Comparison of ENCODE assay signal across 8 cellular contexts in genomic region chr12:54005853-54006699, GRCh38. TPM values are rescaled to one million over a fixed set of nuclear protein-coding genes. Genes with fewer than 3 reads are reported as not detected.
DNase-seq lines count a peak whose midpoint lies in the region; ATAC-seq and TF ChIP-seq lines count a peak whose summit lies in the region.

No MANE protein-coding gene starts in this region.

- 21 to 33% (median 25%) methylated on average over 36 to 48 of the region's 48 CpGs for WGBS in adrenal gland, 4 donors

- POLR2A ChIA-PET in CD4-positive, alpha-beta memory T cell (lab: Charles Lee; ENCODE audit: partially characterized antibody) = interaction anchor here (1.0 to 4.2 kb wide), 5 partner anchors 10 to 210 kb away, joined by 3 to 19 read pairs (median 5); no protein-coding TSS in a partner anchor
- POLR2A ChIA-PET in T-cell (lab: Charles Lee) = interaction anchor here in 1 of 2 donors (0.6 kb wide), 1 partner anchor 274 kb away, joined by 3 read pairs; the partner anchor contains the start of gene CBX5

- H3K36me3 ChIP-seq in CD4-positive, alpha-beta memory T cell (ENCODE audit: insufficient read depth, low read length) = no peaks in the 10 kb centered on the region
- H3K36me3 ChIP-seq in adrenal gland (replicated peaks in 1 of 2) = no peaks in the 10 kb centered on the region
- no peaks in the 10 kb centered on the region for H3K36me3 ChIP-seq in left ventricle myocardium inferior
- no peaks in the 10 kb centered on the region for H3K36me3 ChIP-seq in vagina

- H3K4me3 ChIP-seq in CD4-positive, alpha-beta memory T cell (ENCODE audit: low read length in 2 of 2) = peak overlapping the region in 1 of 2 donors; percentile 44
- peak overlapping the region in 1 of 4 donors; percentile 20 for H3K4me3 ChIP-seq in adrenal gland
- peak overlapping the region; percentile 52 for H3K4me3 ChIP-seq in left ventricle myocardium inferior
- H3K4me3 ChIP-seq in retinal pigment epithelial cell (ENCODE audit: low read length) = no peak overlapping the region
- peak overlapping the region; percentile 27 to 37 for H3K4me3 ChIP-seq in vagina

- H3K27me3 ChIP-seq in CD4-positive, alpha-beta memory T cell (ENCODE audit: insufficient read depth, low read length) = peaks cover 84% of the 10 kb centered on the region
- H3K27me3 ChIP-seq in adrenal gland = peaks cover 3% of the 10 kb centered on the region
- peaks cover 98% of the 10 kb centered on the region for H3K27me3 ChIP-seq in left ventricle myocardium inferior (ENCODE audit: low read depth)
- peaks cover 19% of the 10 kb centered on the region for H3K27me3 ChIP-seq in vagina

- TF ChIP-seq CTCF in adrenal gland (IDR thresholded peaks at IDR 0.05) = peak; percentile 86 to 97 (median 96)
- peak; percentile 92 for TF ChIP-seq CTCF in left ventricle myocardium inferior (IDR thresholded peaks at IDR 0.05; ENCODE audit: borderline replicate concordance)
- peak; percentile 84 for TF ChIP-seq CTCF in retinal pigment epithelial cell (conservative IDR thresholded peaks at IDR 0.05; ENCODE audit: low read depth, low read length)
- peak; percentile 85 to 95 (median 95) for TF ChIP-seq CTCF in vagina (IDR thresholded peaks at IDR 0.05)

- H3K9me3 ChIP-seq in CD4-positive, alpha-beta memory T cell (ENCODE audit: control insufficient read depth in 1 of 2, low read length in 2 of 2) = no peaks in the 10 kb centered on the region
- H3K9me3 ChIP-seq in adrenal gland (replicated peaks in 1 of 3) = no peaks in the 10 kb centered on the region
- no peaks in the 10 kb centered on the region for H3K9me3 ChIP-seq in left ventricle myocardium inferior (replicated peaks)
- no peaks in the 10 kb centered on the region for H3K9me3 ChIP-seq in vagina

- peaks cover 70 to 85% of the 10 kb centered on the region in 2 donors for H3K27me3 Mint-ChIP-seq in CD4-positive, alpha-beta memory T cell
- H3K27me3 Mint-ChIP-seq in T-cell = peaks cover 79 to 93% of the 10 kb centered on the region in 2 donors

- DNase-seq in CD4-positive, alpha-beta memory T cell = peak; percentile 76 to 87 (median 80)
- DNase-seq in LoVo (ENCODE audit: low spot score) (peak; percentile 87), T-cell (peak; percentile 42 to 85 (median 77)), adrenal gland (peak; percentile 72 to 96 (median 88)), left ventricle myocardium inferior (peak; percentile 87), retinal pigment epithelial cell (ENCODE audit: low read depth) (no peak), vagina (ENCODE audit: extremely low spot score in 2 of 2) (no peak)

- CTCF ChIA-PET in CD4-positive, alpha-beta memory T cell (lab: Charles Lee; ENCODE audit: partially characterized antibody) = interaction anchor here (0.6 to 6.9 kb wide), 13 partner anchors 11 to 347 kb away, joined by 3 to 109 read pairs (median 5); partner anchors contain the start of genes HOXC5 and SMUG1
- CTCF ChIA-PET in T-cell (lab: Charles Lee) = interaction anchor here (0.5 to 4.4 kb wide), 20 partner anchors 26 to 602 kb away, joined by 3 to 41 read pairs (median 3); no protein-coding TSS in a partner anchor

- no peak for TF ChIP-seq POLR2A in adrenal gland (IDR thresholded peaks at IDR 0.05)
- TF ChIP-seq POLR2A in vagina (IDR thresholded peaks at IDR 0.05) = no peak

- peaks cover 10 to 42% (median 26%) of the 10 kb centered on the region in 4 donors for H3K4me1 Mint-ChIP-seq in CD4-positive, alpha-beta memory T cell
- H3K4me1 Mint-ChIP-seq in T-cell = peaks cover 24 to 33% (median 31%) of the 10 kb centered on the region in 3 donors

- H3K9me3 Mint-ChIP-seq in CD4-positive, alpha-beta memory T cell = peaks cover 0 to 2% (median 0%) of the 10 kb centered on the region in 8 donors
- H3K9me3 Mint-ChIP-seq in T-cell = no peaks in the 10 kb centered on the region

- H3K4me3 Mint-ChIP-seq in CD4-positive, alpha-beta memory T cell = peak overlapping the region; percentile 64 to 92 (median 79)
- H3K4me3 Mint-ChIP-seq in T-cell = peak overlapping the region; percentile 68 to 89 (median 71)

- no peaks in the 10 kb centered on the region for H3K36me3 Mint-ChIP-seq in CD4-positive, alpha-beta memory T cell
- no peaks in the 10 kb centered on the region for H3K36me3 Mint-ChIP-seq in T-cell

- H3K27ac ChIP-seq in CD4-positive, alpha-beta memory T cell (ENCODE audit: low read depth, low read length) = no peak overlapping the region
- peak overlapping the region in 3 of 5 donors; percentile 59 to 87 (median 75) for H3K27ac ChIP-seq in adrenal gland
- no peak overlapping the region for H3K27ac ChIP-seq in left ventricle myocardium inferior (replicated peaks)
- no peak overlapping the region for H3K27ac ChIP-seq in vagina

- intact Hi-C loops in CD4-positive, alpha-beta memory T cell (cut with micrococcal nuclease) = loop anchor here (1.0 to 5.0 kb wide), 6 partner anchors 21 to 371 kb away; no protein-coding TSS in a partner anchor
- intact Hi-C loops in adrenal gland (cut with DNase I) = loop anchor here (2.0 to 5.0 kb wide), 2 partner anchors 191 to 195 kb away; no protein-coding TSS in a partner anchor
- intact Hi-C loops in left ventricle myocardium inferior (cut with micrococcal nuclease) = loop anchor here (5.0 kb wide), 1 partner anchor 186 kb away; no protein-coding TSS in a partner anchor
- intact Hi-C loops in vagina (cut with DNase I) = loop anchor here (2.0 to 5.0 kb wide), 2 partner anchors 185 to 201 kb away; no protein-coding TSS in a partner anchor

- peak overlapping the region in 5 of 7 donors; percentile 5 to 58 (median 18) for H3K27ac Mint-ChIP-seq in CD4-positive, alpha-beta memory T cell
- H3K27ac Mint-ChIP-seq in T-cell = peak overlapping the region in 1 of 2 donors; percentile 43

- peak; percentile 63 for ATAC-seq in GM19463 (IDR thresholded peaks at IDR 0.05; ENCODE audit: unreplicated experiment)
- ATAC-seq in T-cell (replicated peaks in 1 of 4) = peak; percentile 74 to 82 (median 78)

- peaks cover 19% of the 10 kb centered on the region for H3K4me1 ChIP-seq in CD4-positive, alpha-beta memory T cell (ENCODE audit: insufficient read depth, low read length)
- H3K4me1 ChIP-seq in adrenal gland (replicated peaks in 1 of 2) (peaks cover 3 to 8% of the 10 kb centered on the region in 2 donors), left ventricle myocardium inferior (peaks cover 15% of the 10 kb centered on the region), vagina (peaks cover 16% of the 10 kb centered on the region)

RNA-seq across cellular contexts. Expression of gene HOXC8, which starts 2.7 kb away (rescaled TPM):
- total RNA-seq in CD4-positive, alpha-beta memory T cell = not detected
- polyA plus RNA-seq in CD4-positive, alpha-beta memory T cell = not detected
- total RNA-seq in T-cell = not detected
- 1 to 10 TPM; 1.8 to 8.3 (median 4.4) TPM for total RNA-seq in adrenal gland
- polyA plus RNA-seq in adrenal gland = 1 to 10 TPM; 3.3 to 7.4 (median 3.4) TPM
- not detected for total RNA-seq in left ventricle myocardium inferior
- not detected for total RNA-seq in vagina

RNA-seq across cellular contexts. Expression of gene HOXC9, which starts 6.1 kb away (rescaled TPM):
- not detected for total RNA-seq in CD4-positive, alpha-beta memory T cell
- polyA plus RNA-seq in CD4-positive, alpha-beta memory T cell = not detected
- not detected for total RNA-seq in T-cell
- total RNA-seq in adrenal gland = 1 to 10 TPM in 7 of 8 donors, not detected in 1; 1.2 to 5.6 (median 2.7) TPM
- 10 to 100 TPM in 1 of 3 donors, 1 to 10 TPM in 2; 5.6 to 12.1 (median 7.3) TPM for polyA plus RNA-seq in adrenal gland
- not detected for total RNA-seq in left ventricle myocardium inferior
- not detected for total RNA-seq in vagina

RNA-seq across cellular contexts. Expression of gene HOXC10, which starts 21.1 kb away (rescaled TPM):
- not detected for total RNA-seq in CD4-positive, alpha-beta memory T cell
- not detected for polyA plus RNA-seq in CD4-positive, alpha-beta memory T cell
- total RNA-seq in T-cell (under 1 TPM in 1 of 5 donors, not detected in 4; 0.30 TPM), adrenal gland (1 to 10 TPM in 4 of 8 donors, under 1 TPM in 2, not detected in 2; 0.68 to 4.5 (median 2.3) TPM), left ventricle myocardium inferior (not detected), vagina (not detected)
- polyA plus RNA-seq in adrenal gland = 1 to 10 TPM in 1 of 3 donors, under 1 TPM in 2; 0.34 to 1.5 (median 0.72) TPM

RNA-seq across cellular contexts. Expression of gene HOXC6, which starts 22.2 kb away (rescaled TPM):
- not detected for total RNA-seq in CD4-positive, alpha-beta memory T cell
- polyA plus RNA-seq in CD4-positive, alpha-beta memory T cell = not detected
- total RNA-seq in T-cell = not detected
- 10 to 100 TPM in 4 of 8 donors, 1 to 10 TPM in 4; 1.5 to 20.3 (median 9.4) TPM for total RNA-seq in adrenal gland
- 10 to 100 TPM; 19.9 to 23.1 (median 21.2) TPM for polyA plus RNA-seq in adrenal gland
- not detected for total RNA-seq in left ventricle myocardium inferior
- total RNA-seq in vagina = not detected

RNA-seq across cellular contexts. Expression of gene HOXC5, which starts 26.8 kb away (rescaled TPM):
- total RNA-seq in CD4-positive, alpha-beta memory T cell = not detected
- polyA plus RNA-seq in CD4-positive, alpha-beta memory T cell = not detected
- not detected for total RNA-seq in T-cell
- 1 to 10 TPM in 3 of 8 donors, under 1 TPM in 5; 0.36 to 1.9 (median 0.91) TPM for total RNA-seq in adrenal gland
- 1 to 10 TPM in 1 of 3 donors, under 1 TPM in 2; 0.48 to 1.3 (median 0.51) TPM for polyA plus RNA-seq in adrenal gland
- not detected for total RNA-seq in left ventricle myocardium inferior
- total RNA-seq in vagina = not detected

Comparison
In these comparisons a context has a peak if more than half of its experiments do, and no peak if none do; other contexts are left out.
1. DNase-seq: peak in CD4-positive, alpha-beta memory T cell (5 of 5), LoVo (single experiment), T-cell (34 of 34), adrenal gland (7 of 7) and left ventricle myocardium inferior (single experiment); none in retinal pigment epithelial cell (single experiment) and vagina (0 of 2).
2. H3K27ac ChIP-seq: peak in adrenal gland (3 of 5); none in CD4-positive, alpha-beta memory T cell (single experiment), left ventricle myocardium inferior (single experiment) and vagina (single experiment).
3. Peak in every context shown above with its lines, with median percentiles within 50 percentile points of each other: CTCF ChIP-seq.